Comparison of ENCODE assay signal across 1 cellular context in genomic region chr12:18250313-18250916, GRCh38.
TF ChIP-seq lines count a peak whose summit lies in the region.

No MANE protein-coding gene starts in this region.

TF ChIP-seq in HCT116, 20 proteins besides CTCF, POLR2A, EP300 and RAD21 (continued from another document):
- no peak for TF ChIP-seq REST (IDR thresholded peaks at IDR 0.05; ENCODE audit: low read depth)
- no peak for TF ChIP-seq EZH2phosphoT487 (IDR thresholded peaks at IDR 0.05; ENCODE audit: borderline replicate concordance)
- no peak for TF ChIP-seq ZNF274 (IDR thresholded peaks at IDR 0.05; ENCODE audit: low read depth, low read length)
- TF ChIP-seq JUND (IDR thresholded peaks at IDR 0.05): no peak
- TF ChIP-seq EGR1 (IDR thresholded peaks at IDR 0.05; ENCODE audit: low read depth): no peak
- TF ChIP-seq EZH2 (IDR thresholded peaks at IDR 0.05): no peak
- TF ChIP-seq SIN3A (IDR thresholded peaks at IDR 0.05; ENCODE audit: low read depth): no peak
- TF ChIP-seq MAX (IDR thresholded peaks at IDR 0.05): no peak
- TF ChIP-seq ELF1 (IDR thresholded peaks at IDR 0.05; ENCODE audit: borderline replicate concordance, low read depth): no peak
- no peak for TF ChIP-seq CEBPB (IDR thresholded peaks at IDR 0.05; ENCODE audit: low read depth)
